20 cellular contexts compared by ENCODE assay signal in the genomic region with DNA sequence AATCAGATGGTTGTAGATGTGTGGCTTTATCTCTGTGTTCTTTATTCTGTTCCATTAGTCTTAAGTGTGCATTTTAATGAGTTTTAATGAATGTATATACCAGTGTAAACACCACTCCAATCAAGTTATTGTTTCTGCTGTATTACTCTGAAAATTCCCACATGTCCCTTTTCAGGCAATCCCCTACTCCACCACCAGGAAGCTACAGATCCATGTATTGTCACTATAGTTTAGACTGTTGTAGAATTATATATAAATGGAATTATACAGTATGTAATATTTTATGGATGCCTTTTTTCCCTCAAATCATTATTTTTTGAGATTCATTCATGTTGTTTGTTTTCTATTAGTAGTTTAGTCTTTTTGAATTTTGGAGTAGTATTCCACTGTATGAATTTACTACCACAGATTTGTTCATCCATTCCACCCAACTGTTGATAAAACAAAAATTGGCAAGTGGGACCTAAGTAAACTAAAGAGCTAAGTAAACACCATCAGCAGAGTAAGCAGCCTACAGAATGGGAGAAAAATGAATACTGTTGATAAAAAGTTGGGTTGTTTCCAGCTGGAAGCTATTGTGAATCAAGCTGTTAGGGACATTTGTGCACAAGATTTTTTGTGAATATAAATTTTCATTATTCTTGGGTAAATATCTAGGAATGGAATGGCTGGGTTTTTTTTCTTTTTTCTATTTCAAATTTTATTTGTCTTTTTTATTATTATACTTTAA.
A peak's percentile ranks its signal among the peaks of the same experiment; 100 is the strongest.
DNase-seq lines count a peak whose midpoint lies in the region; TF ChIP-seq lines count a peak whose summit lies in the region.
"Had no signal": no experiment of that assay in that cellular context is flagged by ENCODE, and none has a peak within 500 bp of the region (broad histone marks: within the 10 kb centered on the region; RNA-seq: fewer than 3 reads in every experiment).

No MANE protein-coding gene starts in this region.

- intact Hi-C loops in activated T-helper 1 cell treated with anti-CD3 and anti-CD28 coated beads, Interleukin-12 subunit alpha, Interleukin-12 subunit beta, Interleukin-2, Interleukin-4 antibody, amounts not matched to agents 30 ng/mL and 10 ng/mL and 1 ng/mL, durations not matched to agents 14 hours and 24 hours and 36 hours (cut with micrococcal nuclease), result no loop called here

- in situ Hi-C loops in astrocyte of the spinal cord (cut with HindIII; ENCODE audit: low sequenced_read_pairs), result no loop called here

- H3K27me3 ChIP-seq in WERI-Rb-1 (ENCODE audit: insufficient read depth, low read depth, severe bottlenecking), result no peaks in the 10 kb centered on the region
- no peaks in the 10 kb centered on the region for H3K27me3 ChIP-seq in smooth muscle cell (ENCODE audit: low read depth)
- H3K27me3 ChIP-seq: tibial nerve had no signal

- H2AFZ ChIP-seq in smooth muscle cell (ENCODE audit: low read depth), result no peak overlapping the region

- H3K27ac ChIP-seq in WERI-Rb-1 (no peak overlapping the region), smooth muscle cell (ENCODE audit: low read depth) (no peak overlapping the region)
- H3K27ac ChIP-seq: epithelial cell of prostate, tibial nerve had no signal

- H3K36me3 ChIP-seq in WERI-Rb-1, result no peaks in the 10 kb centered on the region
- H3K36me3 ChIP-seq in smooth muscle cell (ENCODE audit: low read depth), result no peaks in the 10 kb centered on the region
- H3K36me3 ChIP-seq: tibial nerve had no signal

- peak; percentile 62 for DNase-seq in NCI-H146 treated with DMSO at 0.1 percent for 48 hours (lab: John Stamatoyannopoulos, UW; ENCODE audit: unreplicated experiment)
- no peak for DNase-seq in astrocyte of the spinal cord (ENCODE audit: low read depth, low spot score)
- no peak for DNase-seq in osteocyte (ENCODE audit: extremely low spot score, unreplicated experiment)
- DNase-seq in WERI-Rb-1, result no peak
- DNase-seq in activated T-helper 1 cell treated with anti-CD3 and anti-CD28 coated beads, Interleukin-12 subunit alpha, Interleukin-12 subunit beta, Interleukin-2, Interleukin-4 antibody, amounts not matched to agents 30 ng/mL and 10 ng/mL and 1 ng/mL, durations not matched to agents 14 hours and 24 hours and 36 hours (ENCODE audit: low spot score), result no peak
- no peak for DNase-seq in smooth muscle cell (lab: John Stamatoyannopoulos, UW; ENCODE audit: unreplicated experiment)
- DNase-seq: activated CD4-positive, CD25-positive, alpha-beta regulatory T cell treated with anti-CD3 and anti-CD28 coated beads, Interleukin-2, amount 50 U/mL, for 72 hours; activated CD8-positive, alpha-beta memory T cell treated with anti-CD3 and anti-CD28 coated beads, Interleukin-2, amount 50 U/mL, for 48 hours; activated naive CD4-positive, alpha-beta T cell treated with anti-CD3 and anti-CD28 coated beads, Interleukin-2, amount 50 U/mL, for 16 hours; caudate nucleus; CD4-positive, alpha-beta T cell; H7; hypothalamus; Kasumi-1; NCI-H510A; stimulated activated CD8-positive, alpha-beta memory T cell treated with anti-CD3 and anti-CD28 coated beads, Interleukin-4, amount 100 ng/mL, for 48 hours; T-helper 17 cell had no signal

- H3K27ac Mint-ChIP-seq in osteocyte (ENCODE audit: unreplicated experiment), result no peak overlapping the region
- no peak overlapping the region for H3K27ac Mint-ChIP-seq in activated T-helper 1 cell treated with anti-CD3 and anti-CD28 coated beads, Interleukin-12 subunit alpha, Interleukin-12 subunit beta, Interleukin-2, Interleukin-4 antibody, amounts not matched to agents 30 ng/mL and 10 ng/mL and 1 ng/mL, durations not matched to agents 14 hours and 24 hours and 36 hours
- H3K27ac Mint-ChIP-seq: CD4-positive, alpha-beta T cell; T-helper 17 cell had no signal

- H3K4me1 Mint-ChIP-seq in osteocyte (ENCODE audit: unreplicated experiment), result no peaks in the 10 kb centered on the region
- no peaks in the 10 kb centered on the region for H3K4me1 Mint-ChIP-seq in activated T-helper 1 cell treated with anti-CD3 and anti-CD28 coated beads, Interleukin-12 subunit alpha, Interleukin-12 subunit beta, Interleukin-2, Interleukin-4 antibody, amounts not matched to agents 30 ng/mL and 10 ng/mL and 1 ng/mL, durations not matched to agents 14 hours and 24 hours and 36 hours (ENCODE audit: low read depth)
- H3K4me1 Mint-ChIP-seq: T-helper 17 cell had no signal

- H4K20me1 ChIP-seq in smooth muscle cell (ENCODE audit: low read depth), result no peaks in the 10 kb centered on the region

- H3K4me3 ChIP-seq in astrocyte of the spinal cord (ENCODE audit: low read depth, low read length), result no peak overlapping the region
- no peak overlapping the region for H3K4me3 ChIP-seq in WERI-Rb-1 (ENCODE audit: low read depth, low read length)
- no peak overlapping the region for H3K4me3 ChIP-seq in smooth muscle cell
- H3K4me3 ChIP-seq: tibial nerve had no signal

- H3K9ac ChIP-seq in smooth muscle cell (ENCODE audit: low read depth), result no peak overlapping the region

- no peak overlapping the region for H3K4me3 Mint-ChIP-seq in osteocyte (ENCODE audit: unreplicated experiment)
- H3K4me3 Mint-ChIP-seq in activated T-helper 1 cell treated with anti-CD3 and anti-CD28 coated beads, Interleukin-12 subunit alpha, Interleukin-12 subunit beta, Interleukin-2, Interleukin-4 antibody, amounts not matched to agents 30 ng/mL and 10 ng/mL and 1 ng/mL, durations not matched to agents 14 hours and 24 hours and 36 hours, result no peak overlapping the region
- H3K4me3 Mint-ChIP-seq: CD4-positive, alpha-beta T cell; T-helper 17 cell had no signal

- H3K4me2 ChIP-seq in smooth muscle cell, result no peak overlapping the region

- TF ChIP-seq CTCF in GM12872 (IDR thresholded peaks at IDR 0.05; ENCODE audit: insufficient read depth, low read depth, low read length), result 0 out of 3 replicates have a peak, but pooled peaks have one; percentile 8
- peak; percentile 15 for TF ChIP-seq CTCF in astrocyte of the spinal cord (IDR thresholded peaks at IDR 0.05; ENCODE audit: low read depth, low read length)
- peak; percentile 15 for TF ChIP-seq CTCF in osteocyte (IDR thresholded peaks at IDR 0.05)
- no peak for TF ChIP-seq CTCF in WERI-Rb-1 (IDR thresholded peaks at IDR 0.05; ENCODE audit: low read depth, low read length)
- TF ChIP-seq CTCF in smooth muscle cell (IDR thresholded peaks at IDR 0.05; ENCODE audit: borderline replicate concordance, insufficient read depth, poor library complexity, severe bottlenecking), result no peak

- no peaks in the 10 kb centered on the region for H3K36me3 Mint-ChIP-seq in osteocyte (ENCODE audit: unreplicated experiment)
- no peaks in the 10 kb centered on the region for H3K36me3 Mint-ChIP-seq in activated T-helper 1 cell treated with anti-CD3 and anti-CD28 coated beads, Interleukin-12 subunit alpha, Interleukin-12 subunit beta, Interleukin-2, Interleukin-4 antibody, amounts not matched to agents 30 ng/mL and 10 ng/mL and 1 ng/mL, durations not matched to agents 14 hours and 24 hours and 36 hours (ENCODE audit: low read depth)

- H3K27me3 Mint-ChIP-seq in osteocyte (ENCODE audit: unreplicated experiment), result no peaks in the 10 kb centered on the region
- H3K27me3 Mint-ChIP-seq in activated T-helper 1 cell treated with anti-CD3 and anti-CD28 coated beads, Interleukin-12 subunit alpha, Interleukin-12 subunit beta, Interleukin-2, Interleukin-4 antibody, amounts not matched to agents 30 ng/mL and 10 ng/mL and 1 ng/mL, durations not matched to agents 14 hours and 24 hours and 36 hours (ENCODE audit: insufficient read depth), result no peaks in the 10 kb centered on the region
- H3K27me3 Mint-ChIP-seq: CD4-positive, alpha-beta T cell; T-helper 17 cell had no signal

- H3K4me1 ChIP-seq in smooth muscle cell (ENCODE audit: low read depth), result no peaks in the 10 kb centered on the region
- H3K4me1 ChIP-seq: tibial nerve had no signal

- H3F3A ChIP-seq in smooth muscle cell (ENCODE audit: low read depth), result no peaks in the 10 kb centered on the region

- H3K9me3 ChIP-seq in WERI-Rb-1 (ENCODE audit: severe bottlenecking), result no peaks in the 10 kb centered on the region
- H3K9me3 ChIP-seq in smooth muscle cell (replicated peaks; ENCODE audit: low read depth), result no peaks in the 10 kb centered on the region

- no peaks in the 10 kb centered on the region for H3K79me2 ChIP-seq in smooth muscle cell (ENCODE audit: low read depth)

- peaks cover 9% of the 10 kb centered on the region for H3K9me3 Mint-ChIP-seq in osteocyte (ENCODE audit: unreplicated experiment)
- no peaks in the 10 kb centered on the region for H3K9me3 Mint-ChIP-seq in activated T-helper 1 cell treated with anti-CD3 and anti-CD28 coated beads, Interleukin-12 subunit alpha, Interleukin-12 subunit beta, Interleukin-2, Interleukin-4 antibody, amounts not matched to agents 30 ng/mL and 10 ng/mL and 1 ng/mL, durations not matched to agents 14 hours and 24 hours and 36 hours

Comparison
In these comparisons a context has a peak if more than half of its experiments do, and no peak if none do; other contexts are left out.
1. CTCF ChIP-seq: peak in GM12872 (single experiment), astrocyte of the spinal cord (single experiment) and osteocyte (single experiment); none in WERI-Rb-1 (single experiment) and smooth muscle cell (single experiment).